Comparison of ENCODE assay signal across 8 cellular contexts in the genomic region with DNA sequence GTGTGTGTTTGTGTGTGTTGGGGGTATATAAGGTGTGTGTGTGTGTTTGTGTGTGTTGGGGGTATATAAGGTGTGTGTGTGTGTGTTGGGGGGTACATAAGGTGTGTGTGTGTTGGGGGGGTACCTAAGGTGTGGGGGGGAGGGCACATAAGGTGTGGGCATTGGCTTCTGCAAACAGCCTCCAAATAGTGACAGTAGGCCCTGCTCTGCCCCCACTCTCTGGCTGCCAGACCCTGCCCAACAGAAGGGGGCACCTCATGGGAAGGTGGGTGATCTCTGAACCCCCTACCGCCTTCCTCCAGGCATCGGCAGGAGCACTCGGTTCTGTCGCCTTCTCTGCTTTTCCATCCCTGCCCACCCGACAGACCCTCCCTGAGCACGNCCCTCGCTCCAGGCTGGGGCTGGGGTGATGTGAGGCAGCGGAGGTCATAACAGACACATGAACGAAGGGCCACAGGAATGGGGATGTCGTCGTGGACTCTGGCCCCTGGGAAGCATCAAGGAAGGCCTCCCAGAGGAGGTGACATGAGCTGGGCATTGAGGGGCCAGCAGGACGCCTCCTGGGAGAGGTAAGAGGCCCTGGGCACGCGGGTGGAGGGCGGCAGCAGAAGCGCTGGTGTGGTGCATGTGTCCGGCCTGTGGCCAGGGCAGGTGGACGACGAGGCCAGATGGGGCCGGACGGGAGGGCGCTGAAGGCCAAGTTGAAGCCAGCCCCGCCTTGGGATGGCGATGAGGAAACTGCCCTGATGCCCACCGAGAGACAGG. TPM values are rescaled to one million over a fixed set of nuclear protein-coding genes. Genes with fewer than 3 reads are reported as not detected.
DNase-seq lines count a peak whose midpoint lies in the region; ATAC-seq and TF ChIP-seq lines count a peak whose summit lies in the region.

No MANE protein-coding gene starts in this region.

- peaks cover 3% of the 10 kb centered on the region for H3K4me1 ChIP-seq in fibroblast of lung (ENCODE audit: control insufficient read depth, extremely low read depth, insufficient read depth, low read length)
- H3K4me1 ChIP-seq in osteoblast (ENCODE audit: insufficient read depth, low read length) = peaks cover 7% of the 10 kb centered on the region

- H3K27ac ChIP-seq in WERI-Rb-1 (no peak overlapping the region; the same call in 1 of the 2 replicates), fibroblast of lung (ENCODE audit: insufficient read depth, low read length) (peak overlapping the region; percentile 47), osteoblast (ENCODE audit: low read depth, low read length) (peak overlapping the region; percentile 56)

- H3K4me3 ChIP-seq in WERI-Rb-1 (ENCODE audit: low read depth, low read length) (peak overlapping the region; percentile 60), fibroblast of lung (replicated peaks in 1 of 4; ENCODE audit: control extremely low read depth in 1 of 4, insufficient read depth in 1 of 4, low read depth in 3 of 4, low read length in 4 of 4) (peak overlapping the region; percentile 41 to 63 (median 56)), osteoblast (ENCODE audit: insufficient read depth, low read length) (peak overlapping the region; percentile 72)

- H3K36me3 ChIP-seq in WERI-Rb-1 (no peaks in the 10 kb centered on the region), fibroblast of lung (ENCODE audit: control insufficient read depth, insufficient read depth, low read length) (no peaks in the 10 kb centered on the region), osteoblast (ENCODE audit: insufficient read depth, low read length) (no peaks in the 10 kb centered on the region)

- H2AFZ ChIP-seq in fibroblast of lung (ENCODE audit: low read length) (no peak overlapping the region), osteoblast (ENCODE audit: low read length) (peak overlapping the region; percentile 85)

- H4K20me1 ChIP-seq in fibroblast of lung (ENCODE audit: control insufficient read depth, extremely low read depth, insufficient read depth, low read length) (no peaks in the 10 kb centered on the region), osteoblast (ENCODE audit: insufficient read depth, low read length) (no peaks in the 10 kb centered on the region)

- TF ChIP-seq CTCF in WERI-Rb-1 (IDR thresholded peaks at IDR 0.05; ENCODE audit: low read depth, low read length) = no peak
- TF ChIP-seq CTCF in fibroblast of lung (conservative IDR thresholded peaks at IDR 0.05 in 1 of 2, IDR thresholded peaks at IDR 0.05 in 1 of 2; ENCODE audit: low read depth in 1 of 2, low read length in 2 of 2) = no peak
- TF ChIP-seq CTCF in osteoblast (IDR thresholded peaks at IDR 0.05; ENCODE audit: extremely low read depth, low read depth, low read length) = no peak

- H3K27me3 ChIP-seq in WERI-Rb-1 (ENCODE audit: insufficient read depth, low read depth, severe bottlenecking) (peaks cover 4% of the 10 kb centered on the region), fibroblast of lung (ENCODE audit: control insufficient read depth, insufficient read depth, low read length) (peaks cover 3% of the 10 kb centered on the region), osteoblast (ENCODE audit: insufficient read depth, low read length) (no peaks in the 10 kb centered on the region)

- peak; percentile 19 to 23 for DNase-seq in stimulated activated CD4-positive, alpha-beta T cell treated with anti-CD3 and anti-CD28 coated beads, Interleukin-15, amount 100 ng/mL, for 48 hours (ENCODE audit: low read depth in 2 of 2)
- no peak for DNase-seq in stimulated activated CD4-positive, alpha-beta T cell treated with anti-CD3 and anti-CD28 coated beads, Interleukin-12 subunit alpha, Interleukin-12 subunit beta, amount 100 ng/mL, for 4 hours
- DNase-seq in WERI-Rb-1 (no peak), fibroblast of lung (ENCODE audit: low read depth in 2 of 2) (peak; percentile 41 to 75), osteoblast (ENCODE audit: insufficient read length, low spot score, missing footprints) (no peak), NCI-H2081 (lab: John Stamatoyannopoulos, UW) (no peak), OCI-M2 (lab: John Stamatoyannopoulos, UW; ENCODE audit: unreplicated experiment) (no peak)

- no peak for ATAC-seq in HG02938 (IDR thresholded peaks at IDR 0.05; ENCODE audit: unreplicated experiment)

- H3K79me2 ChIP-seq in fibroblast of lung (ENCODE audit: control insufficient read depth, insufficient read depth, low read length) (peaks cover 5% of the 10 kb centered on the region), osteoblast (ENCODE audit: insufficient read depth, low read length) (peaks cover 6% of the 10 kb centered on the region)

- peak overlapping the region; percentile 62 for H3K4me2 ChIP-seq in fibroblast of lung (ENCODE audit: extremely low read depth, insufficient read depth, low read length)
- H3K4me2 ChIP-seq in osteoblast (ENCODE audit: insufficient read depth, low read length) = peak overlapping the region; percentile 82

- H3K9ac ChIP-seq in fibroblast of lung (ENCODE audit: insufficient read depth, low read length) = peak overlapping the region; percentile 57

- H3K9me3 ChIP-seq in WERI-Rb-1 (ENCODE audit: severe bottlenecking) = no peaks in the 10 kb centered on the region
- H3K9me3 ChIP-seq in fibroblast of lung (ENCODE audit: control insufficient read depth, insufficient read depth, low read depth, low read length) = no peaks in the 10 kb centered on the region
- H3K9me3 ChIP-seq in osteoblast (ENCODE audit: low read depth, low read length) = no peaks in the 10 kb centered on the region

RNA-seq across cellular contexts. Expression of gene RFLNB, which starts 43.4 kb away (rescaled TPM):
- total RNA-seq in fibroblast of lung (13.6 and 13.7 TPM in 2 replicates), osteoblast (19.5 and 24.2 TPM in 2 replicates)
- polyA plus RNA-seq in fibroblast of lung = 6.9 and 12.1 TPM in 2 replicates
- polyA plus RNA-seq in fibroblast of lung (2012) = 13.2 and 20.8 TPM in 2 replicates
- 8.1 and 11.7 TPM in 2 replicates for polyA minus RNA-seq in fibroblast of lung (ENCODE audit: low replicate concordance)

Comparison
In these comparisons a context has a peak if more than half of its experiments do, and no peak if none do; other contexts are left out.
1. DNase-seq: peak in stimulated activated CD4-positive, alpha-beta T cell treated with anti-CD3 and anti-CD28 coated beads, Interleukin-15, amount 100 ng/mL, for 48 hours (2 of 2) and fibroblast of lung (2 of 2); none in stimulated activated CD4-positive, alpha-beta T cell treated with anti-CD3 and anti-CD28 coated beads, Interleukin-12 subunit alpha, Interleukin-12 subunit beta, amount 100 ng/mL, for 4 hours (single experiment), WERI-Rb-1 (single experiment), osteoblast (single experiment), NCI-H2081 (0 of 2) and OCI-M2 (single experiment).
2. Peak in every context shown above with its lines, with median percentiles within 50 percentile points of each other: H3K4me3 ChIP-seq.